Comparison of ENCODE assay signal across 9 cellular contexts in the genomic region with DNA sequence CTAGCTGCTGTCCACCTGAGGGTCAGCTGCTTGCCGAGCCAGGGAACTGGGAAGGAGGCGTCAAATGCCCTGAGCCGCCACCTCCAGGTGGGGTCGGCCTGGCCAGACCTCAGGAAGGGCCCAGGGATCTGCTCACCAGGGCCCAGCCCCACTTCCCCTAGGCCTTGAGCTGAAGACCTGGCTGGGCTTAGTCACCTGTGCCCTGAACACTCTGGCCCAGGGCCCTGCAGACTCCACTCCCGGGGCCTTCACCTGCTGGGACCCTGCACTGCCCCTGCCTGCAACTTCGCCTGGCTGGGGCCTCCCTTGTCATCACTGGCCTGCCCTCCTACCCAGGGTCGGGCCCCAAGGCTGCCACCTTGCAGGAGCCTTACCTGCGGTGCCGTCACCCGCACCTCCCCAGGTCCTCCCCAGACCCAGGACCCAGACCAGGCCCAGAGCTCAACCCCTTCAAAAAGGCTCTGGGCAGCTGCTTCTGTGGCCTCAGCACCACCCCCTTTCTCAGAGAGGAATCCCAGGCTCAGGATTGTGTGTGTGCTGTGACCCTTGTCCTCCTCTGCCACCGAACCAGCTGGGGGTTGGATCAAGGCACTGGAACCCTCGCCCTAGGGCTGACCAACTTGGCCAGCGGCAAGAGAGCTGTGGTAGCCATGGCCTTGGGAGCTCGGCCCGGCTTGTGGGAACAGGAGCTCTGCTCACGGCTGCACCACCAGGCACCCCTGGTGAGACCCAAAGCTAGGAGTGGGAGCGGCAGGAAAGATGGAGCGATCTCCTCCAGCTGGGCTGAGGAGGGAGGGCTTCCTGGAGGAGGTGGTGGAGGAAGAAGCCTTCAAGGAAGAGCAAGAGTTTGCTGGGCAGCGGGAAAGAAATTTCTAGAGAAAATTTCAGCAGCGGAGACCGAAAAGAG. TPM values are rescaled to one million over a fixed set of nuclear protein-coding genes. Genes with fewer than 3 reads are reported as not detected.
A peak's percentile ranks its signal among the peaks of the same experiment; 100 is the strongest.
DNase-seq lines count a peak whose midpoint lies in the region; ATAC-seq and TF ChIP-seq lines count a peak whose summit lies in the region.
"Had no signal": no experiment of that assay in that cellular context is flagged by ENCODE, and none has a peak within 500 bp of the region (broad histone marks: within the 10 kb centered on the region; RNA-seq: fewer than 3 reads in every experiment).

No MANE protein-coding gene starts in this region.

- BruUV-seq in Panc1 (replicated peaks; lab: Mats Ljungman, UMichigan): no TSS peak

- H3K9me3 ChIP-seq in Panc1 (ENCODE audit: control insufficient read depth, insufficient read depth, low read depth, low read length) (no peaks in the 10 kb centered on the region), parathyroid adenoma (ENCODE audit: control insufficient read depth, low read length) (no peaks in the 10 kb centered on the region)

- DNase-seq in COLO668 (lab: John Stamatoyannopoulos, UW; ENCODE audit: unreplicated experiment) (peak; percentile 32), Panc1 (ENCODE audit: low read depth, low spot score) (no peak), epithelial cell of proximal tubule (ENCODE audit: low read depth) (no peak), SKM-1 (lab: John Stamatoyannopoulos, UW; ENCODE audit: unreplicated experiment) (no peak)

- H3K4me1 ChIP-seq in Panc1 (ENCODE audit: control insufficient read depth, insufficient read depth, low read length): peaks cover 16% of the 10 kb centered on the region
- H3K4me1 ChIP-seq in parathyroid adenoma: peaks cover 3% of the 10 kb centered on the region

- H3K27ac ChIP-seq in Panc1 (ENCODE audit: low read length) (peak overlapping the region; percentile 77), parathyroid adenoma (no peak overlapping the region)

- intact Hi-C loops in Panc1 (cut with micrococcal nuclease; ENCODE audit: unreplicated experiment): no loop called here

- ATAC-seq in Panc1: peak; percentile 14; the same call in 1 of the 2 replicates
- no peak for ATAC-seq in HG02623 (IDR thresholded peaks at IDR 0.05; ENCODE audit: unreplicated experiment)
- ATAC-seq in GM21825 (IDR thresholded peaks at IDR 0.05; ENCODE audit: unreplicated experiment): no peak
- no peak for ATAC-seq in HG03025 (IDR thresholded peaks at IDR 0.05; ENCODE audit: low FRiP score, unreplicated experiment)

- in situ Hi-C loops in Panc1 (cut with HindIII; ENCODE audit: low pct_unique_long_range_greater_than_20kb, low sequenced_read_pairs): no loop called here

- H3K79me2 ChIP-seq in parathyroid adenoma: no peaks in the 10 kb centered on the region

- peak overlapping the region; percentile 79 for H3K4me2 ChIP-seq in parathyroid adenoma (ENCODE audit: low read length)

- CTCF ChIA-PET in Panc1 (lab: Charles Lee): no interaction called here

- POLR2A ChIA-PET in Panc1 (lab: Charles Lee): interaction anchor here (0.6 to 1.6 kb wide), 3 partner anchors 11 to 97 kb away, joined by 4 to 17 read pairs (median 4); no protein-coding TSS in a partner anchor

- TF ChIP-seq CTCF in Panc1 (IDR thresholded peaks at IDR 0.05) (no peak), epithelial cell of proximal tubule (conservative IDR thresholded peaks at IDR 0.05; ENCODE audit: low read depth, low read length) (no peak), parathyroid adenoma (IDR thresholded peaks at IDR 0.05) (no peak)

- H3K36me3 ChIP-seq in Panc1 (ENCODE audit: control insufficient read depth, insufficient read depth, low read length) (no peaks in the 10 kb centered on the region; the same call in 1 of the 2 replicates), parathyroid adenoma (ENCODE audit: control insufficient read depth, insufficient read depth, low read length) (no peaks in the 10 kb centered on the region)

- H2AFZ ChIP-seq in parathyroid adenoma: peak overlapping the region; percentile 63

- H3K4me3 ChIP-seq in Panc1 (ENCODE audit: low read depth in 2 of 2, low read length in 2 of 2) (peak overlapping the region; percentile 58 to 72), epithelial cell of proximal tubule (ENCODE audit: low read depth, low read length) (peak overlapping the region; percentile 95), parathyroid adenoma (ENCODE audit: low read depth, low read length) (peak overlapping the region; percentile 75)

- H3K27me3 ChIP-seq in Panc1 (ENCODE audit: control insufficient read depth, insufficient read depth, low read length): no peaks in the 10 kb centered on the region
- H3K27me3 ChIP-seq in parathyroid adenoma (ENCODE audit: control insufficient read depth, insufficient read depth, low read length): no peaks in the 10 kb centered on the region

- H3K9ac ChIP-seq in parathyroid adenoma: no peak overlapping the region

RNA-seq across cellular contexts. Expression of gene NELFB, which starts 1.2 kb away (rescaled TPM):
- 62.4 TPM for total RNA-seq in Panc1 (2021; ENCODE audit: unreplicated experiment)
- polyA plus RNA-seq in Panc1 (2012; ENCODE audit: insufficient read length): 94.0 TPM
- total RNA-seq in epithelial cell of proximal tubule: 47.7 and 71.0 TPM in 2 replicates

RNA-seq across cellular contexts. Expression of gene STPG3, which starts 2.9 kb away (rescaled TPM):
- total RNA-seq in Panc1 (2021; ENCODE audit: unreplicated experiment) (0.26 TPM), epithelial cell of proximal tubule (not detected in 2 replicates)
- 0.28 TPM for polyA plus RNA-seq in Panc1 (2012; ENCODE audit: insufficient read length)
- total RNA-seq: glomerular endothelial cell had no signal

RNA-seq across cellular contexts. Expression of gene TUBB4B, which starts 12.9 kb away (rescaled TPM):
- total RNA-seq in Panc1 (2021; ENCODE audit: unreplicated experiment): 265 TPM
- 313 TPM for polyA plus RNA-seq in Panc1 (2012; ENCODE audit: insufficient read length)
- total RNA-seq in epithelial cell of proximal tubule: 725 and 1,240 TPM in 2 replicates

RNA-seq across cellular contexts. Expression of gene SLC34A3, which starts 23.3 kb away (rescaled TPM):
- total RNA-seq in Panc1 (2021; ENCODE audit: unreplicated experiment): not detected
- 0.78 TPM for polyA plus RNA-seq in Panc1 (2012; ENCODE audit: insufficient read length)
- total RNA-seq in epithelial cell of proximal tubule: 0.07 TPM in 1 of 2 replicates, not detected in the other
- total RNA-seq: glomerular endothelial cell had no signal

RNA-seq across cellular contexts. Expression of gene TOR4A, which starts 23.6 kb away (rescaled TPM):
- total RNA-seq in Panc1 (2021; ENCODE audit: unreplicated experiment) (37.1 TPM), epithelial cell of proximal tubule (48.5 and 56.1 TPM in 2 replicates)
- polyA plus RNA-seq in Panc1 (2012; ENCODE audit: insufficient read length): 33.1 TPM
